Comparison of ENCODE assay signal across 8 cellular contexts in the genomic region with DNA sequence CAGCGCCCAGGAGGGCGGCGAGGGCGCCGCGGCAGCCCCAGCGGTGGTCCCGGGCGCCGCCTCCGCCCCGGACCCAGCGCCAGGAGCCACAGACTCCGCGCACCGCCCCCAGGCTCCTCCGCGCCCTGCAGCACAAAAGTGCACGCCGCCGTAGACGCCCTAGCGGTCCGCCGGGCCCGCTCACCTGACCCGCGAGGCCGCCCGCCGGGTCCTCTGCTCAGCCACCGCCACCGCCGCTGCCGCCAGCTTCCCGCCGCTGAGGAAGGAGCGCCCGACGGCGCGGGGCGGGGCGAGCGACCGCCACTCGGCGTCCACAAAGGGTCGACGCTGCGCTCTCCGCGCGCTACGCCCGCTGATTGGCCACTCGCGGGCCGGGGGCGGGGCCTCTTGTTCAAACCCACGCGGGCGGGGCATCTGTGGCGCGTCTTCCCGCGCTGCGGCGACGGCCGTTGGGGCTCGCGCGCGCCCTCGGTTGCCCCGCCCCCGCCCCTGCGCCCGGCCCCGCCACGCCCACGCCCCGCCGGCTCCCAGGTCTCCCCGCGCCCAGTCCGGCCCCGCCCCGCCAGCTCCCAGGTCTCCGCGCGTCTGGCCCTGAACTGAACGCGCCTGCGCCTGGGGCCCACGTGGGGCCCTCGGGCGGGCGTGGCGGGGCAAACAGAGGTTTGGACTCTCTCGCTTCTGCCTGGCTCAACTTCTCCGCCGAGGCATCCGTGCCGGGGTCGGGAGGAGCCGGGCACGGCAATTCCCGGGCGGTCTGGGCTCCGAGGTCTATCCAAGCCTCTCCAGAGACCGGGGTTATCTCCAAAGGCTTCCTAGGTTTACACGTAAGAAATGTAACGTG. TPM values are rescaled to one million over a fixed set of nuclear protein-coding genes. Genes with fewer than 3 reads are reported as not detected.
DNase-seq lines count a peak whose midpoint lies in the region; ATAC-seq and TF ChIP-seq lines count a peak whose summit lies in the region.

A gene (minus strand): TSS at position 269 of the 841 bp plus-strand sequence. CDS start 9,154 bp downstream, outside the sequence.

- TF ChIP-seq CTCF in LNCaP clone FGC (IDR thresholded peaks at IDR 0.05; ENCODE audit: control insufficient read depth, extremely low read depth, insufficient read depth) (no peak), RWPE2 (IDR thresholded peaks at IDR 0.05; ENCODE audit: poor library complexity, severe bottlenecking) (no peak), nephron (IDR thresholded peaks at IDR 0.05; ENCODE audit: unreplicated experiment in 3 of 3) (peak in 1 of 3 experiments; percentile 31)

- DNase-seq in EH (ENCODE audit: low read depth), result peak; percentile 94
- peak; percentile 83 for DNase-seq in H4 (ENCODE audit: low spot score)
- peak; percentile 74 for DNase-seq in LNCaP clone FGC (ENCODE audit: low read depth)
- DNase-seq in RWPE2 (ENCODE audit: low spot score), result peak; percentile 98
- DNase-seq in activated T-helper 2 cell treated with anti-CD3 and anti-CD28 coated beads, Interferon-gamma antibody, Interleukin-2, Interleukin-4, amounts not matched to agents 10 μg/mL and 5 μg/mL and 100 μg/mL, durations not matched to agents 14 hours and 24 hours and 36 hours (ENCODE audit: low spot score), result peak; percentile 97
- DNase-seq in fibroblast of peridontal ligament (ENCODE audit: extremely low read depth), result peak; percentile 90

- peaks cover 60% of the 10 kb centered on the region for H3K4me1 Mint-ChIP-seq in activated T-helper 2 cell treated with anti-CD3 and anti-CD28 coated beads, Interferon-gamma antibody, Interleukin-2, Interleukin-4, amounts not matched to agents 10 μg/mL and 5 μg/mL and 100 μg/mL, durations not matched to agents 14 hours and 24 hours and 36 hours (ENCODE audit: low read depth)
- peaks cover 42% of the 10 kb centered on the region for H3K4me1 Mint-ChIP-seq in nephron
- peaks cover 87% of the 10 kb centered on the region for H3K4me1 Mint-ChIP-seq in stimulated activated naive CD8-positive, alpha-beta T cell treated with anti-CD3 and anti-CD28 coated beads, Interleukin-15, Interleukin-2, amounts not matched to agents 100 ng/mL and 50 ng/mL, for 24 hours (ENCODE audit: low read depth)

- H3K9me3 ChIP-seq in RWPE2 (ENCODE audit: severe bottlenecking), result no peaks in the 10 kb centered on the region

- no peaks in the 10 kb centered on the region for H3K27me3 ChIP-seq in RWPE2 (ENCODE audit: insufficient read depth, poor library complexity, severe bottlenecking)

- peaks cover 38% of the 10 kb centered on the region for H3K36me3 Mint-ChIP-seq in activated T-helper 2 cell treated with anti-CD3 and anti-CD28 coated beads, Interferon-gamma antibody, Interleukin-2, Interleukin-4, amounts not matched to agents 10 μg/mL and 5 μg/mL and 100 μg/mL, durations not matched to agents 14 hours and 24 hours and 36 hours (ENCODE audit: low read depth)
- H3K36me3 Mint-ChIP-seq in nephron (ENCODE audit: low read depth), result no peaks in the 10 kb centered on the region
- H3K36me3 Mint-ChIP-seq in stimulated activated naive CD8-positive, alpha-beta T cell treated with anti-CD3 and anti-CD28 coated beads, Interleukin-15, Interleukin-2, amounts not matched to agents 100 ng/mL and 50 ng/mL, for 24 hours (ENCODE audit: low read depth), result peaks cover 44% of the 10 kb centered on the region

- no peaks in the 10 kb centered on the region for H3K27me3 Mint-ChIP-seq in activated T-helper 2 cell treated with anti-CD3 and anti-CD28 coated beads, Interferon-gamma antibody, Interleukin-2, Interleukin-4, amounts not matched to agents 10 μg/mL and 5 μg/mL and 100 μg/mL, durations not matched to agents 14 hours and 24 hours and 36 hours (ENCODE audit: low read depth)
- H3K27me3 Mint-ChIP-seq in nephron (ENCODE audit: low read depth), result no peaks in the 10 kb centered on the region
- H3K27me3 Mint-ChIP-seq in stimulated activated naive CD8-positive, alpha-beta T cell treated with anti-CD3 and anti-CD28 coated beads, Interleukin-15, Interleukin-2, amounts not matched to agents 100 ng/mL and 50 ng/mL, for 24 hours, result no peaks in the 10 kb centered on the region

- intact Hi-C loops in activated T-helper 2 cell treated with anti-CD3 and anti-CD28 coated beads, Interferon-gamma antibody, Interleukin-2, Interleukin-4, amounts not matched to agents 10 μg/mL and 5 μg/mL and 100 μg/mL, durations not matched to agents 14 hours and 24 hours and 36 hours (cut with micrococcal nuclease), result loop anchor here (1.0 to 10.0 kb wide), 6 partner anchors 24 to 471 kb away; a partner anchor contains a TSS

- H3K27ac Mint-ChIP-seq in activated T-helper 2 cell treated with anti-CD3 and anti-CD28 coated beads, Interferon-gamma antibody, Interleukin-2, Interleukin-4, amounts not matched to agents 10 μg/mL and 5 μg/mL and 100 μg/mL, durations not matched to agents 14 hours and 24 hours and 36 hours, result peak within 1 kb of the TSS; percentile 81
- H3K27ac Mint-ChIP-seq in nephron, result peak within 1 kb of the TSS; percentile 96 to 98 (median 97)
- peak within 1 kb of the TSS; percentile 96 for H3K27ac Mint-ChIP-seq in stimulated activated naive CD8-positive, alpha-beta T cell treated with anti-CD3 and anti-CD28 coated beads, Interleukin-15, Interleukin-2, amounts not matched to agents 100 ng/mL and 50 ng/mL, for 24 hours

- no peaks in the 10 kb centered on the region for H3K9me3 Mint-ChIP-seq in activated T-helper 2 cell treated with anti-CD3 and anti-CD28 coated beads, Interferon-gamma antibody, Interleukin-2, Interleukin-4, amounts not matched to agents 10 μg/mL and 5 μg/mL and 100 μg/mL, durations not matched to agents 14 hours and 24 hours and 36 hours
- H3K9me3 Mint-ChIP-seq in nephron, result no peaks in the 10 kb centered on the region
- no peaks in the 10 kb centered on the region for H3K9me3 Mint-ChIP-seq in stimulated activated naive CD8-positive, alpha-beta T cell treated with anti-CD3 and anti-CD28 coated beads, Interleukin-15, Interleukin-2, amounts not matched to agents 100 ng/mL and 50 ng/mL, for 24 hours

- H3K4me1 ChIP-seq in RWPE2 (ENCODE audit: insufficient read depth, poor library complexity, severe bottlenecking), result peaks cover 74% of the 10 kb centered on the region

- H3K4me3 ChIP-seq in LNCaP clone FGC (ENCODE audit: low read depth, low read length) (peak within 1 kb of the TSS; percentile 81), RWPE2 (ENCODE audit: severe bottlenecking) (peak within 1 kb of the TSS; percentile 92)

- H3K27ac ChIP-seq in RWPE2 (ENCODE audit: poor library complexity, severe bottlenecking), result peak within 1 kb of the TSS; percentile 100

- ATAC-seq in RWPE2 (ENCODE audit: low read depth), result peak; percentile 57

- H3K4me3 Mint-ChIP-seq in activated T-helper 2 cell treated with anti-CD3 and anti-CD28 coated beads, Interferon-gamma antibody, Interleukin-2, Interleukin-4, amounts not matched to agents 10 μg/mL and 5 μg/mL and 100 μg/mL, durations not matched to agents 14 hours and 24 hours and 36 hours (ENCODE audit: low read depth), result peak within 1 kb of the TSS; percentile 93
- H3K4me3 Mint-ChIP-seq in nephron, result peak within 1 kb of the TSS; percentile 92 to 96 (median 96)
- peak within 1 kb of the TSS; percentile 98 for H3K4me3 Mint-ChIP-seq in stimulated activated naive CD8-positive, alpha-beta T cell treated with anti-CD3 and anti-CD28 coated beads, Interleukin-15, Interleukin-2, amounts not matched to agents 100 ng/mL and 50 ng/mL, for 24 hours

- H3K36me3 ChIP-seq in RWPE2 (ENCODE audit: low read depth), result peaks cover 47% of the 10 kb centered on the region

RNA-seq across cellular contexts. Expression of the gene that starts here (rescaled TPM):
- 42.8 and 46.1 TPM in 2 replicates for total RNA-seq in H4 (2014; rRNA removed; shearing (Covaris generic))
- total RNA-seq in activated T-helper 2 cell treated with anti-CD3 and anti-CD28 coated beads, Interferon-gamma antibody, Interleukin-2, Interleukin-4, amounts not matched to agents 10 μg/mL and 5 μg/mL and 100 μg/mL, durations not matched to agents 14 hours and 24 hours and 36 hours, result 47.7 and 49.6 TPM in 2 replicates

Comparison
In these comparisons a context has a peak if more than half of its experiments do, and no peak if none do; other contexts are left out.
1. Peak in every context shown above with its lines: DNase-seq, ATAC-seq, H3K4me3 ChIP-seq and H3K27ac ChIP-seq.